Comparison of ENCODE assay signal across 20 cellular contexts in genomic region chr1:44266400-44267344, GRCh38.
"Had no signal": no experiment of that assay in that cellular context is flagged by ENCODE, and none has a peak within 500 bp of the region (broad histone marks: within the 10 kb centered on the region; RNA-seq: fewer than 3 reads in every experiment).

No MANE protein-coding gene starts in this region.

- ATAC-seq: activated CD4-positive, CD25-positive, alpha-beta regulatory T cell treated with anti-CD3 and anti-CD28 coated beads, Interleukin-2, amount 50 U/mL, for 24 hours; body of pancreas; naive thymus-derived CD8-positive, alpha-beta T cell; stimulated activated memory B cell treated with anti-CD40 and anti-IgM and Interleukin-4, amounts not matched to agents 10 μg/mL and 1 μg/mL and 100 μg/mL, for 72 hours; T-cell had no signal

- H3K79me2 ChIP-seq: parathyroid adenoma had no signal

- H2AFZ ChIP-seq: parathyroid adenoma had no signal

- H3K27me3 ChIP-seq: body of pancreas, esophagus squamous epithelium, neutrophil, tibial nerve had no signal

- H3K9me3 ChIP-seq: body of pancreas, esophagus squamous epithelium, neutrophil, tibial nerve had no signal

- H3K9ac ChIP-seq: parathyroid adenoma had no signal

- H3K36me3 ChIP-seq: esophagus squamous epithelium, neutrophil had no signal

- H3K4me3 ChIP-seq: body of pancreas, esophagus squamous epithelium, tibial nerve had no signal

- H3K4me1 ChIP-seq: body of pancreas had no signal

- DNase-seq: activated CD4-positive, alpha-beta T cell treated with anti-CD3 and anti-CD28 coated beads, Interleukin-2, amount 50 U/mL, for 1 hour; activated CD8-positive, alpha-beta memory T cell treated with anti-CD3 and anti-CD28 coated beads for 24 hours; activated naive CD8-positive, alpha-beta T cell treated with anti-CD3 and anti-CD28 coated beads for 36 hours; amygdala; caudate nucleus; cortex of kidney; effector CD8-positive, alpha-beta T cell; esophagus squamous epithelium; glutamatergic neuron; immature natural killer cell; naive thymus-derived CD8-positive, alpha-beta T cell; stimulated activated CD4-positive, alpha-beta T cell treated with anti-CD3 and anti-CD28 coated beads, Interleukin-2, amount 100 ng/mL, for 48 hours; T-cell; T-helper 9 cell had no signal

- H3K27ac ChIP-seq: body of pancreas, esophagus squamous epithelium, neutrophil, parathyroid adenoma had no signal
